In the genomic region with DNA sequence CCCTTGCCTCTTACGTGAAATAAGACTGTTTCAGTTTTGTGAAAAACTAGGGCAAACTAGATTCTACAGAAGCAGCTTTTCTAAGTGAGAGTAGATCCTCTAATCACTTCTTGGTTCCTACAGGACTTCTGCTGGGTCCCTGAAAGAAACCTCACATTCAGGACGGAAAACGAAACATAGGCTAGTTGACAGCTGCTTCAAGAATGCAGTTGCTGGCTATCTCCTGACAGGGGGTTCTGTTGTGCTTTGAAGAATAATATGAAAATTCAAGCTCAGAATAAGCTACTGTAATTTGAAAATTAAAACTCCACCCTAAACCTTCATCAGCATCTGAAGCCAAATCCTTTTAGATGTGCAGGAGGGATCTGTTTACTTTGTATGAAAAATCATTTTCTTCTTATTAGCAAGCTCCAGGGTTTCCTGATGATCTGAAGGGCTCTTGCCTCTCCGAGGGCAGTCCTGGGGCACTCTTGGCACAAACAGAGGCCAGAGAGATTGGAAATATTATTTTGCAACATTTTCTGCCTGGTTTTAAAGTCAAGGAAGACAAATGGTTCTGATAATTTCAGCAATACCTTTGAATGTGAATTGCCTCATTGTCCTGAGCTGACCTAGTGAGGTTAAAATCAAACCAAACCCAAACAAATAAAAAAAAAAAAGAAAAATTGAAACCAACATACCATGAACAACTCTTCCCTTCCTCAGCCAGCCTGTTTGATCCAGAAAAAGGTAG, we compare ENCODE assay signal across 21 cellular contexts. TPM values are rescaled to one million over a fixed set of nuclear protein-coding genes. Genes with fewer than 3 reads are reported as not detected.
DNase-seq lines count a peak whose midpoint lies in the region; ATAC-seq, FAIRE-seq and TF ChIP-seq lines count a peak whose summit lies in the region.
"Had no signal": no experiment of that assay in that cellular context is flagged by ENCODE, and none has a peak within 500 bp of the region (broad histone marks: within the 10 kb centered on the region; RNA-seq: fewer than 3 reads in every experiment).

No MANE protein-coding gene starts in this region.

- no peaks in the 10 kb centered on the region for H3K36me3 Mint-ChIP-seq in MCF 10A (ENCODE audit: insufficient read depth, unreplicated experiment)
- H3K36me3 Mint-ChIP-seq: mesothelial cell of epicardium had no signal

- H3K9me3 ChIP-seq in breast epithelium (no peaks in the 10 kb centered on the region), pancreas (no peaks in the 10 kb centered on the region), uterus (no peaks in the 10 kb centered on the region), OCI-LY7 (ENCODE audit: low read length) (no peaks in the 10 kb centered on the region)

- H3K4me1 ChIP-seq in breast epithelium: no peaks in the 10 kb centered on the region
- H3K4me1 ChIP-seq in pancreas: peaks cover 0 to 4% (median 0%) of the 10 kb centered on the region in 3 donors
- H3K4me1 ChIP-seq in uterus: no peaks in the 10 kb centered on the region
- no peaks in the 10 kb centered on the region for H3K4me1 ChIP-seq in OCI-LY7 (ENCODE audit: insufficient read depth, low read length, poor library complexity, severe bottlenecking)

- POLR2A ChIA-PET in MCF 10A (lab: Yijun Ruan, JAX) (interaction anchor here (0.6 kb wide), 1 partner anchor 41 kb away, joined by 3 read pairs; no protein-coding TSS in a partner anchor), OCI-LY7 (lab: Charles Lee) (interaction anchor here (0.5 to 0.9 kb wide), 5 partner anchors 9 to 858 kb away, joined by 3 read pairs; no protein-coding TSS in a partner anchor)

- peak; percentile 60 to 89 (median 75) for ATAC-seq in pancreas

- TF ChIP-seq POLR2A in breast epithelium (IDR thresholded peaks at IDR 0.05): no peak
- TF ChIP-seq POLR2A in uterus (IDR thresholded peaks at IDR 0.05): no peak

- peaks cover 4% of the 10 kb centered on the region for H3K9me3 Mint-ChIP-seq in MCF 10A (ENCODE audit: unreplicated experiment)
- H3K9me3 Mint-ChIP-seq: central memory CD8-positive, alpha-beta T cell; mesothelial cell of epicardium had no signal

- peak overlapping the region in 1 of 3 donors; percentile 33 for H3K4me3 ChIP-seq in breast epithelium
- no peak overlapping the region for H3K4me3 ChIP-seq in pancreas
- no peak overlapping the region for H3K4me3 ChIP-seq in uterus
- no peak overlapping the region for H3K4me3 ChIP-seq in OCI-LY7 (ENCODE audit: low read depth, low read length, poor library complexity, severe bottlenecking)

- H3K4me1 Mint-ChIP-seq in MCF 10A (ENCODE audit: insufficient read depth, unreplicated experiment): no peaks in the 10 kb centered on the region
- H3K4me1 Mint-ChIP-seq: central memory CD8-positive, alpha-beta T cell had no signal

- TF ChIP-seq CTCF in breast epithelium (IDR thresholded peaks at IDR 0.05): no peak
- no peak for TF ChIP-seq CTCF in MCF 10A (IDR thresholded peaks at IDR 0.05; ENCODE audit: unreplicated experiment)
- TF ChIP-seq CTCF in pancreas (IDR thresholded peaks at IDR 0.05): no peak
- no peak for TF ChIP-seq CTCF in uterus (IDR thresholded peaks at IDR 0.05)
- no peak for TF ChIP-seq CTCF in OCI-LY7 (conservative IDR thresholded peaks at IDR 0.05; ENCODE audit: low read length)

- H3K27ac ChIP-seq in breast epithelium: peak overlapping the region; percentile 46 to 49
- H3K27ac ChIP-seq in pancreas: peak overlapping the region in 2 of 4 donors; percentile 40 to 53
- H3K27ac ChIP-seq in uterus: peak overlapping the region; percentile 38 to 43
- no peak overlapping the region for H3K27ac ChIP-seq in OCI-LY7 (ENCODE audit: low read depth, low read length, poor library complexity, severe bottlenecking)
- H3K27ac ChIP-seq: 22Rv1 had no signal

- intact Hi-C loops in breast epithelium (cut with DNase I; ENCODE audit: low total_unique reads): no loop called here
- intact Hi-C loops in MCF 10A (cut with micrococcal nuclease): no loop called here
- intact Hi-C loops in pancreas (cut with DNase I): no loop called here
- intact Hi-C loops in uterus (cut with DNase I; ENCODE audit: low total_unique reads): no loop called here
- intact Hi-C loops in OCI-LY7 (cut with micrococcal nuclease; ENCODE audit: unreplicated experiment): no loop called here

- no peaks in the 10 kb centered on the region for H3K27me3 ChIP-seq in breast epithelium
- H3K27me3 ChIP-seq in pancreas: no peaks in the 10 kb centered on the region
- no peaks in the 10 kb centered on the region for H3K27me3 ChIP-seq in uterus

- DNase-seq in breast epithelium (ENCODE audit: low spot score in 2 of 2) (no peak), MCF 10A (ENCODE audit: unreplicated experiment) (no peak), fibroblast of peridontal ligament (ENCODE audit: extremely low read depth) (peak; percentile 85), pancreas (peak in 1 of 6 donors; percentile 20), uterus (no peak), SIG-M5 (lab: John Stamatoyannopoulos, UW) (no peak), medulla oblongata (ENCODE audit: extremely low spot score) (no peak), OCI-LY7 (ENCODE audit: low spot score) (no peak)
- DNase-seq: activated naive CD4-positive, alpha-beta T cell; Karpas-422; NCI-H1930; NCI-H69; stimulated activated naive CD4-positive, alpha-beta T cell treated with Interleukin-2 at 50 U/mL for 16 hours had no signal

- no peak for FAIRE-seq in pancreas (lab: Jason Lieb, UNC)
- FAIRE-seq: D721Med had no signal

- H3K27me3 Mint-ChIP-seq in MCF 10A (ENCODE audit: insufficient read depth, unreplicated experiment): no peaks in the 10 kb centered on the region

- no peak overlapping the region for H3K4me2 ChIP-seq in OCI-LY7 (ENCODE audit: low read length)

- no peaks in the 10 kb centered on the region for H3K79me2 ChIP-seq in OCI-LY7 (ENCODE audit: insufficient read depth, low read depth, low read length)

- H3K27ac Mint-ChIP-seq in MCF 10A (ENCODE audit: low read depth, unreplicated experiment): no peak overlapping the region
- H3K27ac Mint-ChIP-seq: mesothelial cell of epicardium had no signal

- H2AFZ ChIP-seq in OCI-LY7 (ENCODE audit: low read length): no peak overlapping the region

- 37 to 57% methylated on average over 4 of the region's 4 CpGs for WGBS in pancreas, 2 donors

- CTCF ChIA-PET in MCF 10A (lab: Yijun Ruan, JAX) (no interaction called here), OCI-LY7 (lab: Charles Lee; ENCODE audit: unreplicated experiment) (no interaction called here)

- BruUV-seq in MCF 10A (replicated peaks; lab: Mats Ljungman, UMichigan) (no TSS peak), OCI-LY7 (replicated peaks; lab: Mats Ljungman, UMichigan) (no TSS peak)

- H3K9me2 ChIP-seq in OCI-LY7 (ENCODE audit: insufficient read depth, low read length): no peaks in the 10 kb centered on the region

- H3K4me3 Mint-ChIP-seq in MCF 10A (ENCODE audit: unreplicated experiment): no peak overlapping the region
- H3K4me3 Mint-ChIP-seq: central memory CD8-positive, alpha-beta T cell; mesothelial cell of epicardium had no signal

- no peaks in the 10 kb centered on the region for H4K20me1 ChIP-seq in OCI-LY7 (ENCODE audit: insufficient read depth, low read length)

- H3K36me3 ChIP-seq in breast epithelium (no peaks in the 10 kb centered on the region), pancreas (no peaks in the 10 kb centered on the region), uterus (no peaks in the 10 kb centered on the region), OCI-LY7 (ENCODE audit: insufficient read depth, low read length) (no peaks in the 10 kb centered on the region)

RNA-seq across cellular contexts. Expression of gene NTMT2, which starts 55.1 kb away (rescaled TPM):
- total RNA-seq in breast epithelium: not detected
- total RNA-seq in MCF 10A (2022): not detected in 2 replicates
- total RNA-seq in pancreas: not detected
- polyA plus RNA-seq in pancreas: not detected
- total RNA-seq in uterus: not detected
- total RNA-seq in OCI-LY7 (2014; rRNA removed; shearing (Covaris generic)): not detected in 2 replicates
- total RNA-seq in OCI-LY7 (2022): not detected in 2 replicates
- total RNA-seq: activated CD8-positive, alpha-beta memory T cell treated with anti-CD3 and anti-CD28 coated beads for 36 hours; epithelial cell of proximal tubule; H4; mesothelial cell of epicardium; posterior vena cava had no signal
